22 cellular contexts compared by ENCODE assay signal in the genomic region with DNA sequence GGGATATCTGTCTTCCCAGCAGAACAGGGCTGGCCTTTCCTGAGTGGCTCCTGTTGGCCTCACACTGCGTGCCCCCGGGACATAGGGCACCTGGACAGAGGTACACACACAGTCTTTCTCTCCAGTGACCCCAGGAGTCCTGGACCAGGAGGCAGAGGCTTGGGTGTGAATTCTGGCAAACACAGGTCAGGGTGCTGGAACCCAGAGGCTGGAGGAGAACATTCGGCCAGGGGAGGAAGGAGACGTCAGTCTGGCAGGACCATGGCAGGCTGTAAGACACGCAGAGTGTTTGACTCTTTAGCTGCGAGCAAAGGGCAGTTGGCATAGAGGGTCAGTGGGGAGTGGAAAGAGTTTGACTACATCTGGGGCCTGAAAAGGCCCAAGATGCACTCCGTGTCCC. TPM values are rescaled to one million over a fixed set of nuclear protein-coding genes. Genes with fewer than 3 reads are reported as not detected.
"Had no signal": no experiment of that assay in that cellular context is flagged by ENCODE, and none has a peak within 500 bp of the region (broad histone marks: within the 10 kb centered on the region; RNA-seq: fewer than 3 reads in every experiment).

No MANE protein-coding gene starts in this region.

- H3K9me3 Mint-ChIP-seq: natural killer cell treated with Interleukin-12 subunit alpha and Interleukin-12 subunit beta and Interleukin-15 and Interleukin-18, amount 100 ng/mL, for 72 hours had no signal

- H3K36me3 Mint-ChIP-seq: natural killer cell treated with Interleukin-12 subunit alpha and Interleukin-12 subunit beta and Interleukin-15 and Interleukin-18, amount 100 ng/mL, for 72 hours had no signal

- ATAC-seq: esophagus mucosa; gastrocnemius medialis; left lung; lower lobe of right lung; natural killer cell treated with Interleukin-12 subunit alpha and Interleukin-12 subunit beta and Interleukin-15 and Interleukin-18, amount 100 ng/mL, for 72 hours; sciatic nerve had no signal

- H3K4me1 ChIP-seq: parathyroid adenoma had no signal

- H3K27me3 ChIP-seq: gastrocnemius medialis had no signal

- H3K36me3 ChIP-seq: gastrocnemius medialis, left lung, lower lobe of right lung, prostate gland, spleen had no signal

- H3K4me3 Mint-ChIP-seq: natural killer cell treated with Interleukin-12 subunit alpha and Interleukin-12 subunit beta and Interleukin-15 and Interleukin-18, amount 100 ng/mL, for 72 hours had no signal

- H3K9me3 ChIP-seq: gastrocnemius medialis, left lung, lower lobe of right lung, prostate gland, spleen had no signal

- DNase-seq: effector memory CD4-positive, alpha-beta T cell; gastrocnemius medialis; islet precursor cell; left lung; lower lobe of right lung; mesenchymal stem cell; midbrain; spleen; stimulated activated CD4-positive, alpha-beta T cell treated with anti-CD3 and anti-CD28 coated beads, Interleukin-15, amount 100 ng/mL, for 24 hours; stimulated activated CD4-positive, alpha-beta T cell treated with anti-CD3 and anti-CD28 coated beads, Interleukin-1b, Interleukin-23, amount 100 ng/mL, for 48 hours; stimulated activated CD4-positive, alpha-beta T cell treated with anti-CD3 and anti-CD28 coated beads, Interleukin-4, amount 100 ng/mL, for 24 hours; stimulated activated naive CD4-positive, alpha-beta T cell treated with Interleukin-2 at 50 U/mL for 16 hours; trophoblast cell had no signal

- H3K27ac ChIP-seq: coronary artery, gastrocnemius medialis, left lung, lower lobe of right lung, parathyroid adenoma, prostate gland, spleen had no signal

- FAIRE-seq: endometrium had no signal

- H3K4me3 ChIP-seq: coronary artery, gastrocnemius medialis, left lung, lower lobe of right lung, prostate gland, spleen had no signal

RNA-seq across cellular contexts. Expression of a gene that starts 4.1 kb away (rescaled TPM):
- total RNA-seq: esophagus mucosa, gastrocnemius medialis had no signal
- polyA plus RNA-seq: fibroblast of lung had no signal

RNA-seq across cellular contexts. Expression of a gene that starts 54.3 kb away (rescaled TPM):
- total RNA-seq: chondrocyte had no signal
